8 cellular contexts compared by ENCODE assay signal in the genomic region with DNA sequence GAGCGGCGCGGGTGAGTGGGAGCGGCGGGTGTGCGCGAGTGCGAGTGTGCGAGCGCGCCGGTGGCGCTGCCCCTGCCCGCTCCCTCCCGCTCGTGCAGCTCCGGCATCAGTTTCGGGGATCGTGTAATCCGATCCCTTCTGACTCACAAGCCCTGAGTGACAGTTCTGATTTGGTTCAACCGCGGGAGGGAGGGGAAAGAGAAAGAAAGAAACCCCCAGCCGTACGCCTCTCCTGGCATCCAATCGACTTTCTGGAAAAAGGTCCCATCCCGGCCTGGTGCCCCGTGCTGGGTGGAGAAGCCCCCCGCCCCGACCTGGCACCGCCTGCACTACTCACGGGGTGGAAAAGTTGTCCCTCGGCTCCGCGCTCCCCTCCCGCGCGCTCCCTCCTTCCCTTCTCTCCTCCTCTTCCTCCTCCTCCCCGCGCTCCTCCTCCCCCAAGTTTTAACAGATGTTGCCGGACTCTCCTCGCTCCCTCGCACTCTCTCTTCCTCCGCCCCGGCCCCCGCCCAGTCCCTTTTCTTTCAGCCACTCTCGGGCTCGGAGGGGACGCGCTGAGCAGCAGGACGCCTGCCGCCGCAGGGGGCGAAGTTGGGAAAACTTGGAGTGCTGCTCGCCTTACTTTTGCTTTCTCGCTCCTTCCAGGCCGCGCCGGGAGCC. TPM values are rescaled to one million over a fixed set of nuclear protein-coding genes. Genes with fewer than 3 reads are reported as not detected.
DNase-seq lines count a peak whose midpoint lies in the region; ATAC-seq and TF ChIP-seq lines count a peak whose summit lies in the region.

Gene GLI3, minus strand, starts transcription at position 48 of the 660 bp plus-strand sequence. CDS start 13,956 bp downstream, outside the sequence.

- H3K27me3 ChIP-seq in ACC112 (ENCODE audit: insufficient read depth, low read length) (no peaks in the 10 kb centered on the region), PC-9 (ENCODE audit: insufficient read depth, low read depth) (peaks cover 60% of the 10 kb centered on the region), skeletal muscle tissue (ENCODE audit: control insufficient read depth in 3 of 3, insufficient read depth in 3 of 3, low read length in 3 of 3) (peaks cover 0 to 8% (median 0%) of the 10 kb centered on the region in 3 donors)

- no peaks in the 10 kb centered on the region for H3K9me2 ChIP-seq in PC-9 (ENCODE audit: insufficient read depth)

- no peaks in the 10 kb centered on the region for H3K9me3 Mint-ChIP-seq in central memory CD8-positive, alpha-beta T cell

- CTCF ChIA-PET in PC-9 (lab: Charles Lee), result no interaction called here

- DNase-seq in PC-9 (peak in 1 of 2 experiments; percentile 40), islet precursor cell (peak; percentile 97), NCI-H2196 (lab: John Stamatoyannopoulos, UW; ENCODE audit: unreplicated experiment) (no peak)
- DNase-seq in central memory CD8-positive, alpha-beta T cell (ENCODE audit: low spot score in 2 of 2), result no peak

- intact Hi-C loops in PC-9 (cut with micrococcal nuclease; ENCODE audit: unreplicated experiment), result no loop called here

- H3K4me1 Mint-ChIP-seq in central memory CD8-positive, alpha-beta T cell, result peaks cover 9% of the 10 kb centered on the region

- no peak for TF ChIP-seq CTCF in GM12875 (IDR thresholded peaks at IDR 0.05; ENCODE audit: borderline replicate concordance, insufficient read depth, low read depth, low read length)
- TF ChIP-seq CTCF in PC-9 (conservative IDR thresholded peaks at IDR 0.05), result no peak

- peak within 1 kb of the TSS; percentile 26; the same call in 1 of the 2 replicates for H3K4me2 ChIP-seq in PC-9

- POLR2A ChIA-PET in PC-9 (lab: Charles Lee; ENCODE audit: unreplicated experiment), result no interaction called here

- H2AFZ ChIP-seq in ACC112 (ENCODE audit: low read length, unreplicated experiment) (peak within 1 kb of the TSS; percentile 90), PC-9 (no peak within 1 kb of the TSS)

- H3K9me3 ChIP-seq in PC-9 (ENCODE audit: insufficient read depth, low read depth) (no peaks in the 10 kb centered on the region), skeletal muscle tissue (ENCODE audit: control insufficient read depth in 3 of 3, low read length in 3 of 3) (no peaks in the 10 kb centered on the region)

- H3F3A ChIP-seq in PC-9 (ENCODE audit: insufficient read depth, low read depth), result no peaks in the 10 kb centered on the region

- peak within 1 kb of the TSS; percentile 44 for H3K27ac Mint-ChIP-seq in central memory CD8-positive, alpha-beta T cell (ENCODE audit: low read depth)

- H3K27ac ChIP-seq in ACC112 (ENCODE audit: low read depth, low read length) (peak within 1 kb of the TSS; percentile 81), PC-9 (no peak within 1 kb of the TSS), skeletal muscle tissue (ENCODE audit: low read depth, low read length) (peak within 1 kb of the TSS; percentile 76)

- H3K4me1 ChIP-seq in ACC112 (ENCODE audit: control insufficient read depth, insufficient read depth, low read length, unreplicated experiment) (peaks cover 45% of the 10 kb centered on the region), PC-9 (replicated peaks; ENCODE audit: insufficient read depth) (no peaks in the 10 kb centered on the region), skeletal muscle tissue (ENCODE audit: control insufficient read depth in 3 of 3, insufficient read depth in 3 of 3, low read length in 3 of 3) (peaks cover 6 to 10% (median 7%) of the 10 kb centered on the region in 3 donors)

- H3K4me3 Mint-ChIP-seq in central memory CD8-positive, alpha-beta T cell, result peak within 1 kb of the TSS; percentile 79

- H3K27me3 Mint-ChIP-seq in central memory CD8-positive, alpha-beta T cell, result peaks cover 54% of the 10 kb centered on the region

- ATAC-seq in HG02885 (IDR thresholded peaks at IDR 0.05; ENCODE audit: poor library complexity, unreplicated experiment), result peak; percentile 84
- ATAC-seq in central memory CD8-positive, alpha-beta T cell (replicated peaks; ENCODE audit: extremely low read depth, poor library complexity, severe bottlenecking), result peak; percentile 14

- H3K36me3 ChIP-seq in ACC112 (ENCODE audit: insufficient read depth, low read length) (no peaks in the 10 kb centered on the region), PC-9 (ENCODE audit: low read depth) (no peaks in the 10 kb centered on the region), skeletal muscle tissue (ENCODE audit: control insufficient read depth in 3 of 3, insufficient read depth in 3 of 3, low read length in 3 of 3) (no peaks in the 10 kb centered on the region)

- peaks cover 5% of the 10 kb centered on the region for H3K36me3 Mint-ChIP-seq in central memory CD8-positive, alpha-beta T cell (ENCODE audit: insufficient read depth)

- H4K20me1 ChIP-seq in PC-9 (ENCODE audit: insufficient read depth), result no peaks in the 10 kb centered on the region

- BruUV-seq in PC-9 (replicated peaks; lab: Mats Ljungman, UMichigan), result no TSS peak

- H3K9ac ChIP-seq in skeletal muscle tissue (ENCODE audit: low read depth in 1 of 3, low read length in 3 of 3), result peak within 1 kb of the TSS; percentile 76 to 77 (median 77)

- H3K79me2 ChIP-seq in ACC112 (ENCODE audit: control insufficient read depth, insufficient read depth, low read length, unreplicated experiment) (peaks cover 35% of the 10 kb centered on the region), PC-9 (ENCODE audit: low read depth) (no peaks in the 10 kb centered on the region)

- H3K4me3 ChIP-seq in ACC112 (ENCODE audit: low read depth, low read length) (peak within 1 kb of the TSS; percentile 88), GM12875 (ENCODE audit: low read depth, low read length) (peak within 1 kb of the TSS; percentile 59), PC-9 (no peak within 1 kb of the TSS), skeletal muscle tissue (ENCODE audit: low read length in 3 of 3) (peak within 1 kb of the TSS; percentile 77 to 87 (median 80))

RNA-seq across cellular contexts. Expression of gene GLI3, which starts in this region (rescaled TPM):
- not detected in 2 replicates for total RNA-seq in PC-9 (2021)
- 13.6 TPM for total RNA-seq in skeletal muscle tissue

Comparison
In these comparisons a context has a peak if more than half of its experiments do, and no peak if none do; other contexts are left out.
1. RNA of gene GLI3 (total RNA-seq): 13.6 TPM in skeletal muscle tissue (single experiment); not detected in PC-9; every median in the first group is over 10 times any median in the second.